Comparison of ENCODE assay signal across 19 cellular contexts in the genomic region with DNA sequence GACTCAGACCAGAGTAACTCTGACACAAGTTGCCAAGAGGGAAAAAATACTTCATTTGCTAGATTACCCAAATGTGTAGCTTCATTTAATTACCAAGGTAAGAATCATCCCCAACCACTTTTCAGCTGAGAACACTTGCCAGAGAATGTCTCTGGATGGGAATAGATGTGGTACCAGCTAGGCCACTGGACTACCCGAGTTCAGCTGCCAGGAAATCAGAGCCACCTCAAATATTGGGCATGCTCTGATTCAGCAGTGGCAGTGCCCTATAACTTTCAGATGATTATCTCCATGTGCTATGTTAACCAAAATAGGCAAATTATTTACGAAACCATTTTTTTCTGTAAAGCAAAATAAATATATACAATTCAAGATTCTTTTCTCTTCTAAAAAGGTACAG.
"Had no signal": no experiment of that assay in that cellular context is flagged by ENCODE, and none has a peak within 500 bp of the region (broad histone marks: within the 10 kb centered on the region; RNA-seq: fewer than 3 reads in every experiment).

No MANE protein-coding gene starts in this region.

- H3K9ac ChIP-seq: parathyroid adenoma had no signal

- H3K36me3 ChIP-seq: colonic mucosa, neutrophil, transverse colon had no signal

- H3K4me3 ChIP-seq: body of pancreas, colonic mucosa, transverse colon had no signal

- H3K79me2 ChIP-seq: parathyroid adenoma had no signal

- H3K4me3 Mint-ChIP-seq: activated naive CD4-positive, alpha-beta T cell treated with anti-CD3 and anti-CD28 coated beads, Interleukin-2, amount 50 U/mL, for 24 hours; WTC11 had no signal

- H3K27ac ChIP-seq: colonic mucosa, foreskin keratinocyte, neutrophil, parathyroid adenoma, transverse colon had no signal

- H3K9me3 ChIP-seq: body of pancreas, colonic mucosa, neutrophil, transverse colon had no signal

- H3K4me1 ChIP-seq: colonic mucosa, foreskin keratinocyte had no signal

- ATAC-seq: body of pancreas, foreskin keratinocyte, WTC11 had no signal

- H3K27me3 Mint-ChIP-seq: activated naive CD4-positive, alpha-beta T cell treated with anti-CD3 and anti-CD28 coated beads, Interleukin-2, amount 50 U/mL, for 24 hours had no signal

- H2AFZ ChIP-seq: parathyroid adenoma had no signal

- H3K27me3 ChIP-seq: body of pancreas, colonic mucosa, foreskin keratinocyte, neutrophil, transverse colon had no signal

- DNase-seq: activated CD4-positive, alpha-beta T cell treated with anti-CD3 and anti-CD28 coated beads for 48 hours; activated effector memory CD4-positive, alpha-beta T cell treated with Interleukin-2 at 50 U/mL for 16 hours; amygdala; body of pancreas; caudate nucleus; colonic mucosa; effector CD4-positive, alpha-beta T cell; foreskin keratinocyte; glutamatergic neuron; hypothalamus; kidney glomerular epithelial cell; stimulated activated CD4-positive, alpha-beta T cell treated with anti-CD3 and anti-CD28 coated beads, Interleukin-12 subunit alpha, Interleukin-12 subunit beta, amount 100 ng/mL, for 4 hours; stimulated activated CD4-positive, alpha-beta T cell treated with anti-CD3 and anti-CD28 coated beads, Interleukin-2, amount 100 ng/mL, for 24 hours; T-helper 2 cell; transverse colon had no signal
